Comparison of ENCODE assay signal across 6 cellular contexts in genomic region chr4:85030156-85030555, GRCh38.
"Had no signal": no experiment of that assay in that cellular context is flagged by ENCODE, and none has a peak within 500 bp of the region (broad histone marks: within the 10 kb centered on the region; RNA-seq: fewer than 3 reads in every experiment).

No MANE protein-coding gene starts in this region.

- H3K4me3 Mint-ChIP-seq: GM23338, H9, HFFc6 had no signal

- H3K27ac Mint-ChIP-seq: GM23338, H9, HFFc6 had no signal

- H2AFZ ChIP-seq: GM23338 had no signal

- DNase-seq: H9, HFFc6, IMR-90 had no signal

- ATAC-seq: GM23338, HCT116, K562 had no signal

- H3K4me2 ChIP-seq: GM23338 had no signal

- H3K4me3 ChIP-seq: GM23338, K562 had no signal

- H3K4me1 Mint-ChIP-seq: GM23338, H9 had no signal
